In genomic region chr9:94315034-94315984, GRCh38 we compare ENCODE assay signal across 15 cellular contexts. TPM values are rescaled to one million over a fixed set of nuclear protein-coding genes. Genes with fewer than 3 reads are reported as not detected.
"Had no signal": no experiment of that assay in that cellular context is flagged by ENCODE, and none has a peak within 500 bp of the region (broad histone marks: within the 10 kb centered on the region; RNA-seq: fewer than 3 reads in every experiment).

No MANE protein-coding gene starts in this region.

RNA-seq across cellular contexts. Expression of gene NUTM2F, which starts 13.1 kb away (rescaled TPM):
- total RNA-seq: activated B cell treated with CpG ODN at 0.5 μM for 24 hours; activated CD8-positive, alpha-beta memory T cell treated with anti-CD3 and anti-CD28 coated beads for 36 hours; activated naive CD8-positive, alpha-beta T cell treated with anti-CD3 and anti-CD28 coated beads, Interleukin-2, amount 10 ng/mL, durations not matched to agents 7 days and 5 days; activated T-helper 1 cell treated with anti-CD3 and anti-CD28 coated beads, Interleukin-12 subunit alpha, Interleukin-12 subunit beta, Interleukin-2, Interleukin-4 antibody, amounts not matched to agents 30 ng/mL and 10 ng/mL and 1 ng/mL, durations not matched to agents 14 hours and 24 hours and 36 hours; astrocyte; glomerular endothelial cell; heart right ventricle; left ventricle myocardium superior; mammary epithelial cell; naive thymus-derived CD8-positive, alpha-beta T cell; pulmonary artery endothelial cell; right atrium auricular region; T-cell; T-helper 2 cell treated with Interferon-gamma antibody and Interleukin-4, amounts not matched to agents 100 ng/mL and 5 ng/mL, for 36 hours had no signal
- polyA plus RNA-seq: esophagus; mammary epithelial cell; naive thymus-derived CD8-positive, alpha-beta T cell had no signal
